Comparison of ENCODE assay signal across 9 cellular contexts in genomic region chr17:7686221-7687071, GRCh38. TPM values are rescaled to one million over a fixed set of nuclear protein-coding genes. Genes with fewer than 3 reads are reported as not detected.
DNase-seq lines count a peak whose midpoint lies in the region; ATAC-seq and TF ChIP-seq lines count a peak whose summit lies in the region.
"Had no signal": no experiment of that assay in that cellular context is flagged by ENCODE, and none has a peak within 500 bp of the region (broad histone marks: within the 10 kb centered on the region; RNA-seq: fewer than 3 reads in every experiment).

No MANE protein-coding gene starts in this region.

- peak overlapping the region; percentile 98 for H3K9ac ChIP-seq in HUES64 (ENCODE audit: low read depth, low read length)

- H2AFZ ChIP-seq in OCI-LY7 (ENCODE audit: low read length), result peak overlapping the region; percentile 89; the same call in 1 of the 2 replicates

- peak; percentile 41 for ATAC-seq in GM21423 (IDR thresholded peaks at IDR 0.05; ENCODE audit: unreplicated experiment)

- H3K79me2 ChIP-seq in OCI-LY7 (ENCODE audit: insufficient read depth, low read depth, low read length), result peaks cover 68% of the 10 kb centered on the region

- peak overlapping the region; percentile 86 for H3K4me2 ChIP-seq in OCI-LY7 (ENCODE audit: low read length)

- CTCF ChIA-PET in OCI-LY7 (lab: Charles Lee; ENCODE audit: unreplicated experiment), result interaction anchor here (0.6 kb wide), 1 partner anchor 57 kb away, joined by 11 read pairs; no protein-coding TSS in a partner anchor

- H3K9me2 ChIP-seq in OCI-LY7 (ENCODE audit: insufficient read depth, low read length), result no peaks in the 10 kb centered on the region

- H3K9me3 ChIP-seq in HUES64 (ENCODE audit: insufficient read depth, low read depth, low read length), result no peaks in the 10 kb centered on the region
- H3K9me3 ChIP-seq in OCI-LY7 (ENCODE audit: low read length), result no peaks in the 10 kb centered on the region
- no peaks in the 10 kb centered on the region for H3K9me3 ChIP-seq in esophagus (ENCODE audit: control insufficient read depth in 2 of 2, insufficient read depth in 1 of 2, low read depth in 1 of 2, low read length in 1 of 2)
- H3K9me3 ChIP-seq in muscle layer of duodenum (ENCODE audit: control insufficient read depth in 1 of 2, low read length in 2 of 2), result no peaks in the 10 kb centered on the region

- under 1% methylated on average over 30 of the region's 30 CpGs for whole genome bisulfite sequencing in HUES64
- WGBS in esophagus, 2 donors, result 0 to 1% methylated on average over 30 of the region's 30 CpGs

- DNase-seq in COR-L47 (lab: John Stamatoyannopoulos, UW) (peak; percentile 64), OCI-LY7 (ENCODE audit: low spot score) (peak; percentile 92), activated T-cell treated with anti-CD3 and anti-CD28 coated beads for 48 hours (ENCODE audit: low read depth) (peak; percentile 71)
- peak; percentile 53 for DNase-seq in stimulated activated CD8-positive, alpha-beta memory T cell treated with anti-CD3 and anti-CD28 coated beads, Interleukin-7, amount 100 ng/mL, for 24 hours (ENCODE audit: low read depth)

- H3K4me3 ChIP-seq in HUES64 (ENCODE audit: low read length) (peak overlapping the region; percentile 98), OCI-LY7 (ENCODE audit: low read depth, low read length, poor library complexity, severe bottlenecking) (peak overlapping the region; percentile 92), esophagus (ENCODE audit: low read depth in 1 of 2, low read length in 2 of 2) (peak overlapping the region; percentile 71 to 98), muscle layer of duodenum (ENCODE audit: low read depth in 1 of 2, low read length in 2 of 2) (peak overlapping the region; percentile 94 to 99)

- peaks cover 20% of the 10 kb centered on the region for H3K4me1 ChIP-seq in HUES64 (ENCODE audit: insufficient read depth, low read length)
- peaks cover 27% of the 10 kb centered on the region for H3K4me1 ChIP-seq in OCI-LY7 (ENCODE audit: insufficient read depth, low read length, poor library complexity, severe bottlenecking)
- H3K4me1 ChIP-seq in esophagus (ENCODE audit: control insufficient read depth in 2 of 2, insufficient read depth in 2 of 2, low read length in 1 of 2), result peaks cover 0 to 6% of the 10 kb centered on the region in 2 donors
- H3K4me1 ChIP-seq in muscle layer of duodenum (ENCODE audit: control insufficient read depth in 1 of 2, insufficient read depth in 2 of 2, low read length in 2 of 2), result peaks cover 21 to 23% of the 10 kb centered on the region in 2 donors

- no peaks in the 10 kb centered on the region for H3K27me3 ChIP-seq in HUES64 (ENCODE audit: insufficient read depth, low read length)
- no peaks in the 10 kb centered on the region for H3K27me3 ChIP-seq in esophagus (ENCODE audit: control insufficient read depth in 1 of 2, insufficient read depth in 2 of 2, low read length in 2 of 2)
- H3K27me3 ChIP-seq in muscle layer of duodenum (ENCODE audit: low read depth, low read length), result no peaks in the 10 kb centered on the region

- TSS peak; percentile 92 for BruUV-seq in OCI-LY7 (replicated peaks; lab: Mats Ljungman, UMichigan)

- intact Hi-C loops in OCI-LY7 (cut with micrococcal nuclease; ENCODE audit: unreplicated experiment), result loop anchor here (1.0 to 5.0 kb wide), 8 partner anchors 60 to 691 kb away; partner anchors contain the start of genes FXR2, KCTD11, KRABD2 and POLR2A

- no peak for TF ChIP-seq CTCF in OCI-LY7 (conservative IDR thresholded peaks at IDR 0.05; ENCODE audit: low read length)

- H3K36me3 ChIP-seq in HUES64 (ENCODE audit: insufficient read depth, low read length) (peaks cover 20% of the 10 kb centered on the region), OCI-LY7 (ENCODE audit: insufficient read depth, low read length) (peaks cover 49% of the 10 kb centered on the region), esophagus (ENCODE audit: control insufficient read depth in 2 of 2, insufficient read depth in 2 of 2, low read length in 1 of 2) (peaks cover 0 to 3% of the 10 kb centered on the region in 2 donors), muscle layer of duodenum (ENCODE audit: control insufficient read depth in 1 of 2, insufficient read depth in 2 of 2, low read length in 2 of 2) (peaks cover 0 to 4% of the 10 kb centered on the region in 2 donors)

- peaks cover 24% of the 10 kb centered on the region for H4K20me1 ChIP-seq in OCI-LY7 (ENCODE audit: insufficient read depth, low read length)

- POLR2A ChIA-PET in OCI-LY7 (lab: Charles Lee), result interaction anchor here (0.6 to 2.7 kb wide), 11 partner anchors 8 to 609 kb away, joined by 3 to 10 read pairs (median 3); partner anchors contain the start of genes FXR2, SAT2 and SLC25A35

- peak overlapping the region; percentile 98 for H3K27ac ChIP-seq in HUES64 (ENCODE audit: low read depth, low read length)
- H3K27ac ChIP-seq in OCI-LY7 (ENCODE audit: low read depth, low read length, poor library complexity, severe bottlenecking), result peak overlapping the region; percentile 93
- H3K27ac ChIP-seq in esophagus (ENCODE audit: low read depth in 2 of 2, low read length in 1 of 2), result peak overlapping the region; percentile 98 to 100
- peak overlapping the region; percentile 99 for H3K27ac ChIP-seq in muscle layer of duodenum (ENCODE audit: low read length)

RNA-seq across cellular contexts. Expression of gene TP53, which starts 0.8 kb away (rescaled TPM):
- 135 TPM for polyA plus RNA-seq in HUES64 (2013, experiment 1 of 2)
- 133 TPM for polyA plus RNA-seq in HUES64 (2013, experiment 2 of 2)
- 52.9 and 69.2 TPM in 2 replicates for total RNA-seq in OCI-LY7 (2014; rRNA removed; shearing (Covaris generic))
- 172 and 195 TPM in 2 replicates for total RNA-seq in OCI-LY7 (2022)
- 10 to 100 TPM; 20.5 to 22.3 TPM for polyA plus RNA-seq in esophagus

RNA-seq across cellular contexts. Expression of gene WRAP53, which starts 1.8 kb away (rescaled TPM):
- polyA plus RNA-seq in HUES64 (2013, experiment 1 of 2), result 26.4 TPM
- polyA plus RNA-seq in HUES64 (2013, experiment 2 of 2), result 23.1 TPM
- 30.7 and 39.3 TPM in 2 replicates for total RNA-seq in OCI-LY7 (2014; rRNA removed; shearing (Covaris generic))
- 24.8 and 27.4 TPM in 2 replicates for total RNA-seq in OCI-LY7 (2022)
- 10 to 100 TPM in 1 of 2 donors, 1 to 10 TPM in 1; 5.5 to 13.3 TPM for polyA plus RNA-seq in esophagus

RNA-seq across cellular contexts. Expression of gene EFNB3, which starts 18.6 kb away (rescaled TPM):
- 14.7 TPM for polyA plus RNA-seq in HUES64 (2013, experiment 1 of 2)
- polyA plus RNA-seq in HUES64 (2013, experiment 2 of 2), result 24.0 TPM
- total RNA-seq in OCI-LY7 (2014; rRNA removed; shearing (Covaris generic)), result not detected in 2 replicates
- 0.11 and 0.15 TPM in 2 replicates for total RNA-seq in OCI-LY7 (2022)
- 1 to 10 TPM in 1 of 2 donors, under 1 TPM in 1; 0.67 to 1.3 TPM for polyA plus RNA-seq in esophagus

RNA-seq across cellular contexts. Expression of gene DNAH2, which starts 31.1 kb away (rescaled TPM):
- polyA plus RNA-seq in HUES64 (2013, experiment 1 of 2), result 0.10 TPM
- polyA plus RNA-seq in HUES64 (2013, experiment 2 of 2), result 0.32 TPM
- 0.05 TPM in 1 of 2 replicates, not detected in the other for total RNA-seq in OCI-LY7 (2014; rRNA removed; shearing (Covaris generic))
- not detected in 2 replicates for total RNA-seq in OCI-LY7 (2022)
- polyA plus RNA-seq in esophagus, result under 1 TPM; 0.06 to 0.10 TPM

RNA-seq across cellular contexts. Expression of gene ATP1B2, which starts 35.7 kb away (rescaled TPM):
- 8.8 TPM for polyA plus RNA-seq in HUES64 (2013, experiment 1 of 2)
- 16.2 TPM for polyA plus RNA-seq in HUES64 (2013, experiment 2 of 2)
- total RNA-seq in OCI-LY7 (2014; rRNA removed; shearing (Covaris generic)), result not detected in 2 replicates
- not detected in 2 replicates for total RNA-seq in OCI-LY7 (2022)
- under 1 TPM; 0.24 to 0.51 TPM for polyA plus RNA-seq in esophagus
- total RNA-seq: myocyte had no signal

Comparison
In these comparisons a context has a peak if more than half of its experiments do, and no peak if none do; other contexts are left out.
1. Peak in every context shown above with its lines: DNase-seq, ATAC-seq, H3K4me3 ChIP-seq and H3K27ac ChIP-seq.